8 cellular contexts compared by ENCODE assay signal in the genomic region with DNA sequence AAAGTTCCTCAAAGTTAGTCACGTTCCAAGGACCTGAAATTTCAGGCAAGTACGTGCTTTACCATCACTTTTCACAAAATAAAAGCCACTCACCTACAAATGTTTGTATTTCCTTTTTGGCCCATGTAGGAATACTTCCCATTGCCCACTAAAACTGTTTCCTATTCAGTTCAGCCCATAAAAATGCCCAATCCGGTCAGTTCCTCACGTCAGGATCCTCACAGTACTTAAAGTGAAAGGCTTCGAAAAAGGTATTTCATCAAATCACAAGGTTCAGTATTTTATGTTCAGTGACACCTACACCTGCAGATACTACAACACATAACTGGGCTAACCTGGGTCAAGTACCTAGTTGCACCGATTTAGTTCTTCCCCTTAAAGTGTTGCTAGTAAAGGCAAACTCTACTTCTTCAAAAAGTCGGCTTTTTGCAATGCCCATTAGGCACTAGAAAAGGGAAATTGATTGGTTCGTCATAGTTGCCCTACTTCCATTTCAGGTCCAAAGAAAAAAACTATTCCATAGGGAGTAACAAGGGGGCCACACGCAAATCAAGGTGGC. TPM values are rescaled to one million over a fixed set of nuclear protein-coding genes. Genes with fewer than 3 reads are reported as not detected.
DNase-seq lines count a peak whose midpoint lies in the region; ATAC-seq, FAIRE-seq and TF ChIP-seq lines count a peak whose summit lies in the region.

No MANE protein-coding gene starts in this region.

- H3K4me2 ChIP-seq in endothelial cell of umbilical vein (ENCODE audit: insufficient read depth, low read length), result peak overlapping the region; percentile 87

- peak; percentile 64 for FAIRE-seq in endothelial cell of umbilical vein (lab: Jason Lieb, UNC)

- no peaks in the 10 kb centered on the region for H3K36me3 ChIP-seq in endothelial cell of umbilical vein (ENCODE audit: control insufficient read depth in 2 of 2, extremely low read depth in 1 of 2, insufficient read depth in 2 of 2, low read length in 2 of 2)

- H3K36me3 Mint-ChIP-seq in natural killer cell, result no peaks in the 10 kb centered on the region

- H3K27me3 Mint-ChIP-seq in natural killer cell (ENCODE audit: low read depth in 2 of 2), result peaks cover 0 to 2% of the 10 kb centered on the region in 2 donors

- intact Hi-C loops in endothelial cell of umbilical vein (cut with micrococcal nuclease), result loop anchor here (5.0 kb wide), 1 partner anchor 157 kb away; no protein-coding TSS in a partner anchor
- intact Hi-C loops in natural killer cell (cut with micrococcal nuclease), result no loop called here

- peak overlapping the region; percentile 64 for H3K27ac ChIP-seq in endothelial cell of umbilical vein (ENCODE audit: insufficient read depth, low read depth, low read length)

- H4K20me1 ChIP-seq in endothelial cell of umbilical vein (replicated peaks; ENCODE audit: control insufficient read depth, extremely low read depth, insufficient read depth, low read length), result no peaks in the 10 kb centered on the region

- POLR2A ChIA-PET in endothelial cell of umbilical vein (lab: Charles Lee), result no interaction called here

- peaks cover 56 to 66% of the 10 kb centered on the region in 2 donors for H3K4me1 Mint-ChIP-seq in natural killer cell

- TF ChIP-seq POLR2A in endothelial cell of umbilical vein (IDR thresholded peaks at IDR 0.05; ENCODE audit: low read depth, low read length), result no peak

- H3K9ac ChIP-seq in endothelial cell of umbilical vein (replicated peaks; ENCODE audit: extremely low read depth, insufficient read depth, low read length), result peak overlapping the region; percentile 80

- H3K9me3 ChIP-seq in endothelial cell of umbilical vein (replicated peaks; ENCODE audit: control insufficient read depth, insufficient read depth, low read length), result no peaks in the 10 kb centered on the region

- dilution Hi-C loops in endothelial cell of umbilical vein (cut with MboI; ENCODE audit: extremely low pct_ligation_motif_present, low sequenced_read_pairs), result no loop called here

- peak overlapping the region; percentile 99 for H3K4me3 Mint-ChIP-seq in natural killer cell

- DNase-seq in AG10803 (ENCODE audit: low read depth) (peak; percentile 27), HCEC 1CT (peak; percentile 43), endothelial cell of umbilical vein (ENCODE audit: low read depth, low spot score) (peak; percentile 67), natural killer cell (no peak), NCI-H1436 (lab: John Stamatoyannopoulos, UW) (no peak), NCI-H2227 treated with DMSO at 0.1 percent for 48 hours (lab: John Stamatoyannopoulos, UW) (no peak)
- no peak for DNase-seq in stimulated activated CD4-positive, alpha-beta T cell treated with anti-CD3 and anti-CD28 coated beads, Interleukin-4, amount 100 ng/mL, for 4 hours

- TF ChIP-seq CTCF in AG10803 (conservative IDR thresholded peaks at IDR 0.05; ENCODE audit: low read length) (no peak), endothelial cell of umbilical vein (IDR thresholded peaks at IDR 0.05; ENCODE audit: extremely low read depth in 1 of 2, insufficient read depth in 1 of 2, low read depth in 1 of 2, low read length in 2 of 2) (no peak), natural killer cell (IDR thresholded peaks at IDR 0.05) (no peak)

- BruUV-seq in endothelial cell of umbilical vein (replicated peaks; lab: Mats Ljungman, UMichigan), result TSS peak; percentile 47

- ATAC-seq in SK-N-SH treated with all-trans-retinoic acid at 6 μM for 48 hours (peak; percentile 24; the same call in 2 of the 3 replicates), natural killer cell (no peak)

- peaks cover 47% of the 10 kb centered on the region for H3K79me2 ChIP-seq in endothelial cell of umbilical vein (ENCODE audit: control insufficient read depth, insufficient read depth, low read length)

- no peaks in the 10 kb centered on the region for H3K9me3 Mint-ChIP-seq in natural killer cell

- H3K27ac Mint-ChIP-seq in natural killer cell, result peak overlapping the region; percentile 99 to 100

- peak overlapping the region; percentile 57 for H2AFZ ChIP-seq in endothelial cell of umbilical vein (ENCODE audit: low read depth, low read length)

- H3K4me3 ChIP-seq in AG10803 (ENCODE audit: low read length) (peak overlapping the region; percentile 91), endothelial cell of umbilical vein (replicated peaks in 1 of 3; ENCODE audit: insufficient read depth in 1 of 3, low read depth in 1 of 3, low read length in 3 of 3) (peak overlapping the region; percentile 28 to 58 (median 58))

- H3K27me3 ChIP-seq in endothelial cell of umbilical vein (ENCODE audit: control insufficient read depth in 2 of 2, insufficient read depth in 2 of 2, low read length in 2 of 2), result no peaks in the 10 kb centered on the region

- peaks cover 20% of the 10 kb centered on the region for H3K4me1 ChIP-seq in endothelial cell of umbilical vein (ENCODE audit: control insufficient read depth, extremely low read depth, insufficient read depth, low read length)

- no peaks in the 10 kb centered on the region for H3K9me1 ChIP-seq in endothelial cell of umbilical vein (replicated peaks; ENCODE audit: control insufficient read depth, extremely low read depth, insufficient read depth, low read length)

- CTCF ChIA-PET in endothelial cell of umbilical vein (lab: Charles Lee), result interaction anchor here (1.0 to 3.8 kb wide), 3 partner anchors 12 to 169 kb away, joined by 6 to 19 read pairs (median 10); no protein-coding TSS in a partner anchor

TF ChIP-seq in SK-N-SH treated with all-trans-retinoic acid at 6 μM for 48 hours, 23 proteins besides CTCF, POLR2A, EP300 and RAD21 (continues in another document):
- TF ChIP-seq GLIS3 (CRISPR knock-in tag; IDR thresholded peaks at IDR 0.05) (no peak), CSRNP3 (CRISPR knock-in tag; IDR thresholded peaks at IDR 0.05) (no peak), TOX (CRISPR knock-in tag; IDR thresholded peaks at IDR 0.05; ENCODE audit: borderline replicate concordance) (no peak)
- TF ChIP-seq, protein P1, sequence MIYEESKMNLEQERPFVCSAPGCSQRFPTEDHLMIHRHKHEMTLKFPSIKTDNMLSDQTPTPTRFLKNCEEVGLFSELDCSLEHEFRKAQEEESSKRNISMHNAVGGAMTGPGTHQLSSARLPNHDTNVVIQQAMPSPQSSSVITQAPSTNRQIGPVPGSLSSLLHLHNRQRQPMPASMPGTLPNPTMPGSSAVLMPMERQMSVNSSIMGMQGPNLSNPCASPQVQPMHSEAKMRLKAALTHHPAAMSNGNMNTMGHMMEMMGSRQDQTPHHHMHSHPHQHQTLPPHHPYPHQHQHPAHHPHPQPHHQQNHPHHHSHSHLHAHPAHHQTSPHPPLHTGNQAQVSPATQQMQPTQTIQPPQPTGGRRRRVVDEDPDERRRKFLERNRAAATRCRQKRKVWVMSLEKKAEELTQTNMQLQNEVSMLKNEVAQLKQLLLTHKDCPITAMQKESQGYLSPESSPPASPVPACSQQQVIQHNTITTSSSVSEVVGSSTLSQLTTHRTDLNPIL (CRISPR knock-in tag; IDR thresholded peaks at IDR 0.05; ENCODE audit: low read depth), result no peak

TF ChIP-seq in endothelial cell of umbilical vein, 7 proteins besides CTCF, POLR2A, EP300 and RAD21:
- no peak for TF ChIP-seq FOS (IDR thresholded peaks at IDR 0.05; ENCODE audit: borderline replicate concordance, insufficient read depth, low read length)
- TF ChIP-seq EZH2 (IDR thresholded peaks at IDR 0.05; ENCODE audit: borderline replicate concordance, low read depth, low read length, severe bottlenecking), result no peak
- TF ChIP-seq POLR2AphosphoS5 (IDR thresholded peaks at IDR 0.05; ENCODE audit: insufficient read depth, low read depth, low read length), result no peak
- TF ChIP-seq JUN (IDR thresholded peaks at IDR 0.05; ENCODE audit: borderline replicate concordance, insufficient read depth, insufficient read length, low read depth), result no peak
- no peak for TF ChIP-seq MAX (IDR thresholded peaks at IDR 0.05; ENCODE audit: insufficient read depth, insufficient read length)
- TF ChIP-seq MYC (IDR thresholded peaks at IDR 0.05; ENCODE audit: low read depth, low read length), result no peak
- TF ChIP-seq GATA2 (IDR thresholded peaks at IDR 0.05; ENCODE audit: insufficient read depth, insufficient read length, low read depth, low read length), result no peak

RNA-seq across cellular contexts. Expression of gene SNX13, which starts 1.1 kb away (rescaled TPM):
- total RNA-seq in endothelial cell of umbilical vein (28.5 and 32.2 TPM in 2 replicates), natural killer cell (10 to 100 TPM; 34.8 to 38.5 (median 37.4) TPM)
- polyA plus RNA-seq in endothelial cell of umbilical vein, result 4.5 and 6.1 TPM in 2 replicates
- polyA plus RNA-seq in endothelial cell of umbilical vein (2011; cell fraction: cytosol; rRNA removed), result 6.7 and 7.0 TPM in 2 replicates
- 21.8 and 25.3 TPM in 2 replicates for polyA plus RNA-seq in endothelial cell of umbilical vein (2011; cell fraction: nucleus; rRNA removed)
- 11.9 and 16.7 TPM in 2 replicates for polyA plus RNA-seq in endothelial cell of umbilical vein (2012)
- 20.8 and 25.1 TPM in 2 replicates for polyA minus RNA-seq in endothelial cell of umbilical vein
- polyA minus RNA-seq in endothelial cell of umbilical vein (2011; cell fraction: cytosol; rRNA and poly(A)+ RNA removed), result 10.2 TPM
- 68.3 and 95.8 TPM in 2 replicates for polyA minus RNA-seq in endothelial cell of umbilical vein (2011; cell fraction: nucleus; rRNA and poly(A)+ RNA removed)

Comparison
In these comparisons a context has a peak if more than half of its experiments do, and no peak if none do; other contexts are left out.
1. DNase-seq: peak in AG10803 (single experiment), HCEC 1CT (single experiment) and endothelial cell of umbilical vein (single experiment); none in natural killer cell (single experiment), stimulated activated CD4-positive, alpha-beta T cell treated with anti-CD3 and anti-CD28 coated beads, Interleukin-4, amount 100 ng/mL, for 4 hours (0 of 2), NCI-H1436 (single experiment) and NCI-H2227 treated with DMSO at 0.1 percent for 48 hours (single experiment).